Comparison of ENCODE assay signal across 18 cellular contexts in the genomic region with DNA sequence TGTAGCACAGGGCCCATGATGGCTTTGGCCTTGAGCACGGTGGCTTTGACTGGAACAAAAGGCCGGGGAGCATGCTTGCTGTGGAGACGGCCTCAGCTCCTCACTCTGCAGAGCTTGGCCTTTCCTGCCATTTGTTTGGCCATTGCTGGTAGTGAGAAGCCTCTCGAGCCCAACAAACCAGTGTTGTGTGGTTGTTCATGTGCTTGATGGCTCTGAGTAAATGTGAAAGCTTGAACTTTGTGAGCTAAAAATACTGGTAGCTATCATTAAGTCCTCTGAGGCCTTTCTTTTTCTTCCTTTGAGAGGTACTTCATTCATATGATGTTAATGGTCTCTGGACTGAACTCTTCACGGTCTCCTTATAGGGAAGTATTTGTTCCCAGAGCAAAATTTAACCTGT. TPM values are rescaled to one million over a fixed set of nuclear protein-coding genes. Genes with fewer than 3 reads are reported as not detected.
A peak's percentile ranks its signal among the peaks of the same experiment; 100 is the strongest.
DNase-seq lines count a peak whose midpoint lies in the region; ATAC-seq, FAIRE-seq and TF ChIP-seq lines count a peak whose summit lies in the region.
"Had no signal": no experiment of that assay in that cellular context is flagged by ENCODE, and none has a peak within 500 bp of the region (broad histone marks: within the 10 kb centered on the region; RNA-seq: fewer than 3 reads in every experiment).

No MANE protein-coding gene starts in this region.

- peak; percentile 55 for FAIRE-seq in GM18507 (lab: Jason Lieb, UNC)
- FAIRE-seq: H54, TTC549 had no signal

- peak; percentile 61 for ATAC-seq in GM21447 (IDR thresholded peaks at IDR 0.05; ENCODE audit: unreplicated experiment)
- peak; percentile 61 for ATAC-seq in HG03095 (IDR thresholded peaks at IDR 0.05; ENCODE audit: unreplicated experiment)
- no peak for ATAC-seq in memory B cell (ENCODE audit: low read depth)
- no peak for ATAC-seq in GM18505 (IDR thresholded peaks at IDR 0.05; ENCODE audit: unreplicated experiment)
- no peak for ATAC-seq in GM19324 (IDR thresholded peaks at IDR 0.05; ENCODE audit: low FRiP score, unreplicated experiment)
- ATAC-seq: activated CD8-positive, alpha-beta T cell treated with anti-CD3 and anti-CD28 coated beads for 36 hours had no signal

- H3K27ac Mint-ChIP-seq in memory B cell: peak overlapping the region; percentile 82
- H3K27ac Mint-ChIP-seq: activated CD8-positive, alpha-beta T cell treated with anti-CD3 and anti-CD28 coated beads for 36 hours; CD4-positive, CD25-positive, alpha-beta regulatory T cell; neural progenitor cell had no signal

- intact Hi-C loops in esophagus squamous epithelium (cut with DNase I): no loop called here

- no peak overlapping the region for H3K4me3 ChIP-seq in esophagus squamous epithelium
- H3K4me3 ChIP-seq: neural progenitor cell, sigmoid colon, SJSA1 had no signal

- H3K36me3 ChIP-seq in esophagus squamous epithelium: peaks cover 28 to 100% (median 54%) of the 10 kb centered on the region in 3 donors
- H3K36me3 ChIP-seq: neural progenitor cell had no signal

- H3K27me3 ChIP-seq in esophagus squamous epithelium: no peaks in the 10 kb centered on the region
- H3K27me3 ChIP-seq: neural progenitor cell, sigmoid colon, SJSA1 had no signal

- no peak overlapping the region for H3K4me3 Mint-ChIP-seq in memory B cell
- H3K4me3 Mint-ChIP-seq: activated CD8-positive, alpha-beta T cell treated with anti-CD3 and anti-CD28 coated beads for 36 hours; CD4-positive, CD25-positive, alpha-beta regulatory T cell; neural progenitor cell had no signal

- peaks cover 28% of the 10 kb centered on the region for H3K36me3 Mint-ChIP-seq in memory B cell

- H3K27ac ChIP-seq in esophagus squamous epithelium: no peak overlapping the region
- H3K27ac ChIP-seq: neural progenitor cell, sigmoid colon, SJSA1 had no signal

- no peaks in the 10 kb centered on the region for H3K27me3 Mint-ChIP-seq in memory B cell
- H3K27me3 Mint-ChIP-seq: activated CD8-positive, alpha-beta T cell treated with anti-CD3 and anti-CD28 coated beads for 36 hours; CD4-positive, CD25-positive, alpha-beta regulatory T cell had no signal

- no peaks in the 10 kb centered on the region for H3K4me1 ChIP-seq in esophagus squamous epithelium
- H3K4me1 ChIP-seq: neural progenitor cell, sigmoid colon, SJSA1 had no signal

- TF ChIP-seq POLR2A in esophagus squamous epithelium (IDR thresholded peaks at IDR 0.05): no peak
- TF ChIP-seq POLR2A in GM18505 (IDR thresholded peaks at IDR 0.05; ENCODE audit: borderline replicate concordance, extremely low read depth, insufficient read depth, insufficient read length): no peak

- no peak for DNase-seq in GM18507 (ENCODE audit: extremely low spot score, insufficient read length, low read depth)
- DNase-seq in memory B cell (ENCODE audit: low spot score in 2 of 2): no peak
- DNase-seq in esophagus squamous epithelium (lab: John Stamatoyannopoulos, UW): no peak
- DNase-seq in effector CD4-positive, alpha-beta T cell: no peak
- DNase-seq: activated CD8-positive, alpha-beta T cell treated with anti-CD3 and anti-CD28 coated beads for 36 hours; activated gamma-delta T cell; CD4-positive, CD25-positive, alpha-beta regulatory T cell; EL; sigmoid colon; stimulated activated CD4-positive, alpha-beta T cell treated with anti-CD3 and anti-CD28 coated beads, Interleukin-4, amount 100 ng/mL, for 24 hours had no signal

- peaks cover 12% of the 10 kb centered on the region for H3K4me1 Mint-ChIP-seq in memory B cell

- TF ChIP-seq CTCF in esophagus squamous epithelium (IDR thresholded peaks at IDR 0.05): no peak

- 89 to 100% methylated on average over 2 to 3 of the region's 5 CpGs for WGBS in esophagus squamous epithelium, 2 donors

- no peaks in the 10 kb centered on the region for H3K9me3 Mint-ChIP-seq in memory B cell
- H3K9me3 Mint-ChIP-seq: activated CD8-positive, alpha-beta T cell treated with anti-CD3 and anti-CD28 coated beads for 36 hours; CD4-positive, CD25-positive, alpha-beta regulatory T cell; neural progenitor cell had no signal

- no peaks in the 10 kb centered on the region for H3K9me3 ChIP-seq in esophagus squamous epithelium
- H3K9me3 ChIP-seq: sigmoid colon, SJSA1 had no signal

RNA-seq across cellular contexts. Expression of gene NAT10, which starts 39.6 kb away (rescaled TPM):
- total RNA-seq in esophagus squamous epithelium: 10 to 100 TPM; 17.6 to 35.9 (median 32.6) TPM

Comparison
In these comparisons a context has a peak if more than half of its experiments do, and no peak if none do; other contexts are left out.
1. ATAC-seq: peak in GM21447 (single experiment) and HG03095 (single experiment); none in memory B cell (single experiment), GM18505 (single experiment) and GM19324 (single experiment).